ENCODE assay signal across 1 cellular context in genomic region chr10:15224948-15225347, GRCh38.
TF ChIP-seq lines count a peak whose summit lies in the region.

No MANE protein-coding gene starts in this region.

TF ChIP-seq in IMR-90, 13 proteins besides CTCF, POLR2A, EP300 and RAD21 (continued from another document):
- TF ChIP-seq ELK1 (IDR thresholded peaks at IDR 0.05; ENCODE audit: borderline replicate concordance, low read depth, low read length) (no peak), FOS (IDR thresholded peaks at IDR 0.05; ENCODE audit: low read depth, low read length) (no peak), RCOR1 (IDR thresholded peaks at IDR 0.05; ENCODE audit: insufficient replicate concordance, low read length) (no peak), MAZ (IDR thresholded peaks at IDR 0.05; ENCODE audit: borderline replicate concordance, low read depth, low read length) (no peak), RFX5 (IDR thresholded peaks at IDR 0.05; ENCODE audit: low read depth, low read length) (no peak), MAFK (IDR thresholded peaks at IDR 0.05; ENCODE audit: low read depth, low read length) (no peak), CEBPB (IDR thresholded peaks at IDR 0.05; ENCODE audit: low read depth, low read length) (no peak), NFE2L2 (IDR thresholded peaks at IDR 0.05; ENCODE audit: low read depth, low read length) (no peak), CHD1 (IDR thresholded peaks at IDR 0.05; ENCODE audit: low read depth, low read length) (no peak), MXI1 (IDR thresholded peaks at IDR 0.05; ENCODE audit: borderline replicate concordance, low read depth, low read length) (no peak)
- TF ChIP-seq, protein P1, sequence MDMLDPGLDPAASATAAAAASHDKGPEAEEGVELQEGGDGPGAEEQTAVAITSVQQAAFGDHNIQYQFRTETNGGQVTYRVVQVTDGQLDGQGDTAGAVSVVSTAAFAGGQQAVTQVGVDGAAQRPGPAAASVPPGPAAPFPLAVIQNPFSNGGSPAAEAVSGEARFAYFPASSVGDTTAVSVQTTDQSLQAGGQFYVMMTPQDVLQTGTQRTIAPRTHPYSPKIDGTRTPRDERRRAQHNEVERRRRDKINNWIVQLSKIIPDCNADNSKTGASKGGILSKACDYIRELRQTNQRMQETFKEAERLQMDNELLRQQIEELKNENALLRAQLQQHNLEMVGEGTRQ (IDR thresholded peaks at IDR 0.05; ENCODE audit: low read depth, low read length), result no peak
